In genomic region chr11:78797559-78797958, GRCh38 we compare ENCODE assay signal across 22 cellular contexts.
"Had no signal": no experiment of that assay in that cellular context is flagged by ENCODE, and none has a peak within 500 bp of the region (broad histone marks: within the 10 kb centered on the region; RNA-seq: fewer than 3 reads in every experiment).

No MANE protein-coding gene starts in this region.

- H3K4me1 Mint-ChIP-seq: activated CD8-positive, alpha-beta memory T cell treated with anti-CD3 and anti-CD28 coated beads, Interleukin-2, amount 10 ng/mL, durations not matched to agents 7 days and 5 days; activated naive CD8-positive, alpha-beta T cell treated with anti-CD3 and anti-CD28 coated beads, Interleukin-2, amount 50 U/mL, for 24 hours had no signal

- H3K9me3 Mint-ChIP-seq: activated CD4-positive, alpha-beta memory T cell treated with anti-CD3 and anti-CD28 coated beads for 36 hours; activated naive CD4-positive, alpha-beta T cell treated with anti-CD3 and anti-CD28 coated beads for 36 hours; activated naive CD8-positive, alpha-beta T cell treated with anti-CD3 and anti-CD28 coated beads, Interleukin-2, amount 50 U/mL, for 24 hours; activated T-helper 2 cell treated with anti-CD3 and anti-CD28 coated beads, Interferon-gamma antibody, Interleukin-2, Interleukin-4, amounts not matched to agents 10 μg/mL and 5 μg/mL and 100 μg/mL, durations not matched to agents 14 hours and 24 hours and 36 hours; neural progenitor cell had no signal

- H3K4me3 Mint-ChIP-seq: activated CD4-positive, alpha-beta memory T cell treated with anti-CD3 and anti-CD28 coated beads for 36 hours; activated CD8-positive, alpha-beta memory T cell treated with anti-CD3 and anti-CD28 coated beads, Interleukin-2, amount 10 ng/mL, durations not matched to agents 7 days and 5 days; activated naive CD4-positive, alpha-beta T cell treated with anti-CD3 and anti-CD28 coated beads for 36 hours; activated naive CD8-positive, alpha-beta T cell treated with anti-CD3 and anti-CD28 coated beads, Interleukin-2, amount 50 U/mL, for 24 hours; neural progenitor cell; type B pancreatic cell had no signal

- H3K4me3 ChIP-seq: esophagus squamous epithelium, lung, neural progenitor cell, SK-N-MC had no signal

- ATAC-seq: activated CD8-positive, alpha-beta memory T cell treated with anti-CD3 and anti-CD28 coated beads, Interleukin-2, amount 10 ng/mL, durations not matched to agents 7 days and 5 days; activated naive CD8-positive, alpha-beta T cell treated with anti-CD3 and anti-CD28 coated beads, Interleukin-2, amount 50 U/mL, for 24 hours had no signal

- H3K27ac ChIP-seq: neural progenitor cell, parathyroid adenoma, SK-N-MC had no signal

- H3K36me3 Mint-ChIP-seq: activated CD4-positive, alpha-beta memory T cell treated with anti-CD3 and anti-CD28 coated beads for 36 hours; activated CD8-positive, alpha-beta memory T cell treated with anti-CD3 and anti-CD28 coated beads, Interleukin-2, amount 10 ng/mL, durations not matched to agents 7 days and 5 days had no signal

- H3K4me2 ChIP-seq: neural progenitor cell had no signal

- H3K9ac ChIP-seq: neural progenitor cell, parathyroid adenoma had no signal

- H3K9me3 ChIP-seq: esophagus squamous epithelium had no signal

- H2AFZ ChIP-seq: neural progenitor cell, parathyroid adenoma had no signal

- DNase-seq: activated CD4-positive, alpha-beta memory T cell treated with anti-CD3 and anti-CD28 coated beads for 36 hours; activated CD8-positive, alpha-beta memory T cell treated with anti-CD3 and anti-CD28 coated beads, Interleukin-2, amount 10 ng/mL, durations not matched to agents 7 days and 5 days; activated naive CD4-positive, alpha-beta T cell treated with anti-CD3 and anti-CD28 coated beads for 36 hours; activated naive CD8-positive, alpha-beta T cell treated with anti-CD3 and anti-CD28 coated beads, Interleukin-2, amount 50 U/mL, for 24 hours; activated T-cell treated with anti-CD3 and anti-CD28 coated beads, Interleukin-2, amount 50 U/mL, for 1 hour; aorta; esophagus squamous epithelium; head of caudate nucleus; midbrain; retina; stimulated activated CD4-positive, alpha-beta T cell treated with anti-CD3 and anti-CD28 coated beads, Interleukin-15, amount 100 ng/mL, for 24 hours; stimulated activated CD4-positive, alpha-beta T cell treated with anti-CD3 and anti-CD28 coated beads, Interleukin-4, amount 100 ng/mL, for 24 hours; stimulated activated naive CD4-positive, alpha-beta T cell; T-helper 1 cell had no signal

- H3K27me3 ChIP-seq: esophagus squamous epithelium, neural progenitor cell had no signal

- H3K79me2 ChIP-seq: parathyroid adenoma had no signal

- H3K27ac Mint-ChIP-seq: activated CD4-positive, alpha-beta memory T cell treated with anti-CD3 and anti-CD28 coated beads for 36 hours; activated CD8-positive, alpha-beta memory T cell treated with anti-CD3 and anti-CD28 coated beads, Interleukin-2, amount 10 ng/mL, durations not matched to agents 7 days and 5 days; activated naive CD4-positive, alpha-beta T cell treated with anti-CD3 and anti-CD28 coated beads for 36 hours; activated naive CD8-positive, alpha-beta T cell treated with anti-CD3 and anti-CD28 coated beads, Interleukin-2, amount 50 U/mL, for 24 hours; activated T-helper 2 cell treated with anti-CD3 and anti-CD28 coated beads, Interferon-gamma antibody, Interleukin-2, Interleukin-4, amounts not matched to agents 10 μg/mL and 5 μg/mL and 100 μg/mL, durations not matched to agents 14 hours and 24 hours and 36 hours; neural progenitor cell; type B pancreatic cell had no signal

- H3K27me3 Mint-ChIP-seq: type B pancreatic cell had no signal

- H3K36me3 ChIP-seq: neural progenitor cell had no signal

- FAIRE-seq: colon, frontal cortex had no signal
